Comparison of ENCODE assay signal across 1 cellular context in the genomic region with DNA sequence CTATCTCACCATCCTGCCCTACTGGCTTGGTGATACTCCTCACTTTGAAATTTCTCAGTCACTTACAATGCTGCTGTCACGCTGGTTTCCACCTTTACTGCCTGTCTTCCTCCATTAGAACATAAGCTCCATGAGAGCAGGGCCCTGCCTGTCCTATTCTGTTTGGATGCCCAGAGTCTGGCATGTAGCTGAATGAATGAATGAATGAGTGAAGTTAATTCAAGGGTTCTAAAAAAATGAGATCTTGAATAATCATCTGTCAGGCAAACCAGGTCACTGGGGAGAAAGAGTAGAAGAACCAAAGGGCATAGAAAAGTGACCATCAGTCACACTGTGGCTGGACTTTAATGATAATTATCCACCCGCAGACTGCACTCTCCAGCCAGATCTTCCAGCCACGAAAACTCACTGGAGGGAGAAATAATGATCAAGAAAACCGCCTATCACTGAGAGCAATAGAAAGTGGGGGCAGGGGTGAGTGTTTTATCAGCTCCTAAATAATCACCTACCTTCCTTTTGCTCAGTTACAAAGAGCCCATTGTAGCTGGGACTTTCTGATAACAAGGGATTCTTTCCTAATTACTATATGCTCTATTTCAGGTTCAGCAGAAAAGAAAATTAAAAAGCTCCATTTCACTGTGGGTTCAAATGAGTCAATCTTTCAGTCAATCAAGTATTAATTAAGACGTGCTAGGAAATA.
TF ChIP-seq lines count a peak whose summit lies in the region.

No MANE protein-coding gene starts in this region.

TF ChIP-seq in endothelial cell of umbilical vein, 7 proteins besides CTCF, POLR2A, EP300 and RAD21:
- no peak for TF ChIP-seq FOS (IDR thresholded peaks at IDR 0.05; ENCODE audit: borderline replicate concordance, insufficient read depth, low read length)
- no peak for TF ChIP-seq GATA2 (IDR thresholded peaks at IDR 0.05; ENCODE audit: insufficient read depth, insufficient read length, low read depth, low read length)
- TF ChIP-seq, protein P1, sequence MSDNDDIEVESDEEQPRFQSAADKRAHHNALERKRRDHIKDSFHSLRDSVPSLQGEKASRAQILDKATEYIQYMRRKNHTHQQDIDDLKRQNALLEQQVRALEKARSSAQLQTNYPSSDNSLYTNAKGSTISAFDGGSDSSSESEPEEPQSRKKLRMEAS (IDR thresholded peaks at IDR 0.05; ENCODE audit: insufficient read depth, insufficient read length) = no peak
- TF ChIP-seq EZH2 (IDR thresholded peaks at IDR 0.05; ENCODE audit: borderline replicate concordance, low read depth, low read length, severe bottlenecking) = no peak
- TF ChIP-seq JUN (IDR thresholded peaks at IDR 0.05; ENCODE audit: borderline replicate concordance, insufficient read depth, insufficient read length, low read depth) = no peak
- TF ChIP-seq MYC (IDR thresholded peaks at IDR 0.05; ENCODE audit: low read depth, low read length) = no peak
- no peak for TF ChIP-seq POLR2AphosphoS5 (IDR thresholded peaks at IDR 0.05; ENCODE audit: insufficient read depth, low read depth, low read length)
